18 cellular contexts compared by ENCODE assay signal in the genomic region with DNA sequence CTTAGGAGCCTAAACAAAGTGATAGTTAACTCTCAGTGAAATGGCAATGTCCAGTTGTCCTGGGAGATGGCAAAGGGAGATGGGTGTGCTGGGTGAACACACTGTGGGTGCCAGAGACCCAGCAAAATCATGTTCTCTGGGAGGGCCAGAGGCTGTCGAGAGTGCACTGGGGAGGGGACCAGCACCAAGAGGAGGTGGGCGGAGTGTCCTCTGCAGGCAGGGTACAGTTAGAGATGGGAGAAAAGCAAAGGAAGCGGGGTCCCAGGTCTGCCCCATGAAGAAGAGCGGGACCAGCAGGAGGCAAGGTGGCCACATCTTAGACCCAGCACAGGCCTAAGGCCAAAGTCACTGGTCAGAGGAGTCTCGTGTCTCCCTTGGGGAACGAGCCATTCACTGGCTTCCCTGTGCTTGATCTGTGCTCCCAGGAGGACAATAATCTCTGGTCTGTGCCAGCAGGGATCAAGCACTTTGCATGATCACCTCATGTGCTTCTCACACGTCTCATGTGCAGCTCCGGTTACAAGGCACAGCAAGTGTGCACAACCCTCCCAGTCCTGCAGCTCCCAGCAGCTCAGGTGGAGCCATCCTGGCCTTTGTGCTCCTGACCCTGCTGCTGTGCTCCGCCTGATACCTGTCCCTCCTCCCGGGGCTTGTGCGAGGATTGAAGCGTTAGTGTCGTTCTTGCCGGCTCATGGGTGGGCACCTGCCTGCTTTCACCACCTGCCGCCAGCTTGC.
A peak's percentile ranks its signal among the peaks of the same experiment; 100 is the strongest.
DNase-seq lines count a peak whose midpoint lies in the region; ATAC-seq and TF ChIP-seq lines count a peak whose summit lies in the region.
"Had no signal": no experiment of that assay in that cellular context is flagged by ENCODE, and none has a peak within 500 bp of the region (broad histone marks: within the 10 kb centered on the region; RNA-seq: fewer than 3 reads in every experiment).

No MANE protein-coding gene starts in this region.

- H3K4ac ChIP-seq in neuronal stem cell (ENCODE audit: low read length), result no peak overlapping the region

- H3K27ac Mint-ChIP-seq in HFFc6, result no peak overlapping the region
- H3K27ac Mint-ChIP-seq: activated CD4-positive, alpha-beta T cell treated with anti-CD3 and anti-CD28 coated beads, Interleukin-2, amount 10 ng/mL, durations not matched to agents 24 days and 14 days; mesothelial cell of epicardium; type B pancreatic cell had no signal

- H3K36me3 Mint-ChIP-seq in HFFc6 (ENCODE audit: low read depth), result no peaks in the 10 kb centered on the region
- H3K36me3 Mint-ChIP-seq: mesothelial cell of epicardium, type B pancreatic cell had no signal

- H2AK5ac ChIP-seq in neuronal stem cell (ENCODE audit: low read depth, low read length), result no peak overlapping the region

- CTCF ChIA-PET in PC-9 (lab: Charles Lee), result no interaction called here

- no peak overlapping the region for H2BK12ac ChIP-seq in neuronal stem cell (ENCODE audit: low read length)

- no peaks in the 10 kb centered on the region for H3K9me2 ChIP-seq in PC-9 (ENCODE audit: insufficient read depth)

- H2BK15ac ChIP-seq in neuronal stem cell (ENCODE audit: low read length), result peak overlapping the region; percentile 3

- H3K27ac ChIP-seq in neuronal stem cell (replicated peaks; ENCODE audit: low read length) (no peak overlapping the region), PC-9 (no peak overlapping the region), testis (no peak overlapping the region)

- ATAC-seq in left cardiac atrium, result no peak

- H3K4me1 ChIP-seq in neuronal stem cell (ENCODE audit: control insufficient read depth in 2 of 2, insufficient read depth in 1 of 2, low read depth in 1 of 2, low read length in 2 of 2) (peaks cover 3 to 7% of the 10 kb centered on the region in 2 donors), PC-9 (replicated peaks; ENCODE audit: insufficient read depth) (peaks cover 13% of the 10 kb centered on the region; the same call in 1 of the 2 replicates), testis (no peaks in the 10 kb centered on the region)

- H2AFZ ChIP-seq in neuronal stem cell (ENCODE audit: low read length) (no peak overlapping the region), PC-9 (no peak overlapping the region)

- no peak overlapping the region for H3K18ac ChIP-seq in neuronal stem cell (ENCODE audit: low read length)

- H3K4me1 Mint-ChIP-seq in HFFc6 (ENCODE audit: low read depth), result 0 out of 2 replicates have a peak, but pooled peaks cover 5% of the 10 kb centered on the region

- H3K4me3 Mint-ChIP-seq in HFFc6, result no peak overlapping the region
- H3K4me3 Mint-ChIP-seq: activated CD4-positive, alpha-beta T cell treated with anti-CD3 and anti-CD28 coated beads, Interleukin-2, amount 10 ng/mL, durations not matched to agents 24 days and 14 days; mesothelial cell of epicardium; type B pancreatic cell had no signal

- H3K27me3 ChIP-seq in neuronal stem cell (ENCODE audit: control insufficient read depth in 3 of 3, insufficient read depth in 3 of 3, low read depth in 1 of 3, low read length in 3 of 3), result peaks cover 0 to 21% (median 6%) of the 10 kb centered on the region in 3 experiments
- peaks cover 28% of the 10 kb centered on the region for H3K27me3 ChIP-seq in PC-9 (ENCODE audit: insufficient read depth, low read depth)
- no peaks in the 10 kb centered on the region for H3K27me3 ChIP-seq in testis

- H3K79me1 ChIP-seq in neuronal stem cell (ENCODE audit: low read depth, low read length), result no peaks in the 10 kb centered on the region

- no TSS peak for BruUV-seq in PC-9 (replicated peaks; lab: Mats Ljungman, UMichigan)

- H4K8ac ChIP-seq in neuronal stem cell (ENCODE audit: low read depth, low read length), result no peak overlapping the region

- no peak for TF ChIP-seq POLR2A in testis (IDR thresholded peaks at IDR 0.05)

- no peak overlapping the region for H2BK120ac ChIP-seq in neuronal stem cell (ENCODE audit: low read depth, low read length)

- H3K27me3 Mint-ChIP-seq in HFFc6 (ENCODE audit: insufficient read depth), result peaks cover 23% of the 10 kb centered on the region
- H3K27me3 Mint-ChIP-seq: activated CD4-positive, alpha-beta T cell treated with anti-CD3 and anti-CD28 coated beads, Interleukin-2, amount 10 ng/mL, durations not matched to agents 24 days and 14 days had no signal

- WGBS in neuronal stem cell (ENCODE audit: extremely low coverage in 2 of 2, insufficient read length in 2 of 2, insufficient replicate concordance in 1 of 2), 2 donors, result no CpG with 5 or more reads among the region's 15 CpGs
- WGBS in testis, 2 donors, result 86 to 89% methylated on average over 15 of the region's 15 CpGs

- H3K9me3 Mint-ChIP-seq in HFFc6, result 0 out of 2 replicates have a peak, but pooled peaks cover under 1% of the 10 kb centered on the region
- H3K9me3 Mint-ChIP-seq: type B pancreatic cell had no signal

- DNase-seq in D341Med (ENCODE audit: low spot score), result peak; percentile 71
- DNase-seq in NCI-H526 (lab: John Stamatoyannopoulos, UW), result peak; percentile 81 to 90
- DNase-seq in left cardiac atrium, result peak; percentile 18
- no peak for DNase-seq in neuronal stem cell (ENCODE audit: low spot score)
- no peak for DNase-seq in PC-9
- DNase-seq in testis, result no peak
- no peak for DNase-seq in HFFc6
- DNase-seq: activated CD4-positive, alpha-beta T cell treated with anti-CD3 and anti-CD28 coated beads, Interleukin-2, amount 10 ng/mL, durations not matched to agents 24 days and 14 days; activated effector memory CD4-positive, alpha-beta T cell treated with anti-CD3 and anti-CD28 coated beads, Interleukin-2, amount 50 U/mL, for 16 hours; erythroblast; foreskin melanocyte; hypothalamus; NCI-H1092 treated with DMSO at 0.1 percent for 48 hours; NCI-H2029; NCI-H510A treated with DMSO at 0.1 percent for 48 hours; SHP77 had no signal

- TF ChIP-seq CTCF in PC-9 (conservative IDR thresholded peaks at IDR 0.05) (no peak), testis (IDR thresholded peaks at IDR 0.05) (no peak), HFFc6 (IDR thresholded peaks at IDR 0.05) (no peak)

- no peaks in the 10 kb centered on the region for H3K36me3 ChIP-seq in neuronal stem cell (replicated peaks in 1 of 2; ENCODE audit: control insufficient read depth in 2 of 2, insufficient read depth in 2 of 2, low read length in 2 of 2)
- H3K36me3 ChIP-seq in PC-9 (ENCODE audit: low read depth), result no peaks in the 10 kb centered on the region
- H3K36me3 ChIP-seq in testis (ENCODE audit: low read depth, missing control alignments), result no peaks in the 10 kb centered on the region

- no peak overlapping the region for H3K9ac ChIP-seq in neuronal stem cell (ENCODE audit: low read depth, low read length, poor library complexity)

- H2BK5ac ChIP-seq in neuronal stem cell (ENCODE audit: low read length), result no peak overlapping the region

- H3K4me2 ChIP-seq in neuronal stem cell (ENCODE audit: insufficient read depth, low read length, poor library complexity, severe bottlenecking) (no peak overlapping the region), PC-9 (no peak overlapping the region)

- H3K4me3 ChIP-seq in neuronal stem cell (ENCODE audit: low read length in 2 of 2) (no peak overlapping the region), PC-9 (no peak overlapping the region), testis (no peak overlapping the region)

- H4K91ac ChIP-seq in neuronal stem cell (ENCODE audit: low read depth, low read length, poor library complexity), result no peak overlapping the region

- H3K9me3 ChIP-seq in neuronal stem cell (replicated peaks in 1 of 2; ENCODE audit: control insufficient read depth in 2 of 2, insufficient read depth in 1 of 2, low read depth in 1 of 2, low read length in 2 of 2) (peaks cover 0 to 5% of the 10 kb centered on the region in 2 donors), PC-9 (ENCODE audit: insufficient read depth, low read depth) (no peaks in the 10 kb centered on the region), testis (no peaks in the 10 kb centered on the region)

- H3K23ac ChIP-seq in neuronal stem cell (ENCODE audit: low read depth, low read length, poor library complexity), result peak overlapping the region; percentile 35

- peaks cover 19% of the 10 kb centered on the region for H3F3A ChIP-seq in PC-9 (ENCODE audit: insufficient read depth, low read depth)

- H4K20me1 ChIP-seq in PC-9 (ENCODE audit: insufficient read depth), result no peaks in the 10 kb centered on the region

- intact Hi-C loops in left cardiac atrium (cut with DNase I), result no loop called here
- intact Hi-C loops in PC-9 (cut with micrococcal nuclease; ENCODE audit: unreplicated experiment), result no loop called here
- intact Hi-C loops in testis (cut with DNase I; ENCODE audit: low total_unique reads), result no loop called here

- H3K14ac ChIP-seq in neuronal stem cell (ENCODE audit: low read length), result no peak overlapping the region

- POLR2A ChIA-PET in PC-9 (lab: Charles Lee; ENCODE audit: unreplicated experiment), result no interaction called here

- no peaks in the 10 kb centered on the region for H3K79me2 ChIP-seq in PC-9 (ENCODE audit: low read depth)

Comparison
In these comparisons a context has a peak if more than half of its experiments do, and no peak if none do; other contexts are left out.
1. DNase-seq: peak in D341Med (single experiment), NCI-H526 (2 of 2) and left cardiac atrium (single experiment); none in neuronal stem cell (single experiment), PC-9 (0 of 2), testis (single experiment) and HFFc6 (single experiment).